In the genomic region with DNA sequence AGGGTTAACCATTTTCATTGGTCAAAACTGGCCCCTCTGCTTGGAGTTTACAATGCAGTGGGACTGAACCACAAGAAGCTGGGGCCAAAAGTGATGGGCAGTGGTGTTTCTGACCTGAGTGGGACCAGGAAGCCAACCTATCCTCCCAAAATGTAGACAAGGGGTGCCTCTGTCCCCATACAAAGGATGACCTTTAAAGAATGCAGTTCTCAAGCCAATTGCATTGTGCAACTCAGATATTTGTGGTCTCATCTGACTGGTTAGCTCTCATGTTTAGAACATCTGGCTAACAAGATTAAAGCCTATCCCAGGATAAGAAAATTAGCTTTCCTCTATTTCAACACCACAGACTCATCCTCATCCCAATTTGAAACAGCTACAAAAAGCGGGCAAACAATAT, we compare ENCODE assay signal across 19 cellular contexts. TPM values are rescaled to one million over a fixed set of nuclear protein-coding genes. Genes with fewer than 3 reads are reported as not detected.
DNase-seq lines count a peak whose midpoint lies in the region; ATAC-seq lines count a peak whose summit lies in the region.
"Had no signal": no experiment of that assay in that cellular context is flagged by ENCODE, and none has a peak within 500 bp of the region (broad histone marks: within the 10 kb centered on the region; RNA-seq: fewer than 3 reads in every experiment).

No MANE protein-coding gene starts in this region.

- H2BK120ac ChIP-seq in mesendoderm (ENCODE audit: low read depth, low read length): no peak overlapping the region

- H3K9ac ChIP-seq in mesendoderm (ENCODE audit: low read length): no peak overlapping the region
- H3K9ac ChIP-seq: BLaER1 had no signal

- H3K18ac ChIP-seq in mesendoderm (ENCODE audit: low read length): no peak overlapping the region

- H3K4me1 ChIP-seq in mesendoderm (ENCODE audit: control insufficient read depth, low read depth, low read length): peaks cover 11% of the 10 kb centered on the region
- H3K4me1 ChIP-seq in aorta (ENCODE audit: control insufficient read depth in 1 of 2, insufficient read depth in 2 of 2, low read length in 2 of 2): no peaks in the 10 kb centered on the region
- H3K4me1 ChIP-seq: BLaER1, SJSA1 had no signal

- H3K36me3 ChIP-seq in mesendoderm (ENCODE audit: control insufficient read depth, insufficient read depth, low read length) (no peaks in the 10 kb centered on the region), aorta (ENCODE audit: control insufficient read depth in 1 of 2, insufficient read depth in 2 of 2, low read length in 1 of 2) (no peaks in the 10 kb centered on the region)
- H3K36me3 ChIP-seq: BLaER1, SJSA1 had no signal

- H3K27ac ChIP-seq in adipose tissue (ENCODE audit: low read depth, low read length) (peak overlapping the region; percentile 34), mesendoderm (ENCODE audit: low read depth, low read length) (no peak overlapping the region), aorta (ENCODE audit: low read depth in 1 of 2, low read length in 2 of 2) (no peak overlapping the region)
- H3K27ac ChIP-seq: BLaER1, SJSA1 had no signal

- DNase-seq in foreskin melanocyte: peak; percentile 81
- peak; percentile 25 for DNase-seq in mesendoderm
- DNase-seq in aorta: no peak
- DNase-seq in GOT3 (lab: John Stamatoyannopoulos, UW): no peak
- no peak for DNase-seq in Kasumi-1 (lab: John Stamatoyannopoulos, UW)
- DNase-seq in HK-2 (ENCODE audit: unreplicated experiment): no peak
- DNase-seq: activated effector memory CD4-positive, alpha-beta T cell treated with Interleukin-2 at 50 U/mL for 16 hours; amniotic stem cell; GDM1; NCI-H2081 treated with DMSO at 0.1 percent for 48 hours; NCI-H526 treated with DMSO at 0.1 percent for 48 hours; PC-3; retina; stimulated activated CD4-positive, alpha-beta T cell treated with anti-CD3 and anti-CD28 coated beads, Interleukin-2, amount 100 ng/mL, for 48 hours; T-helper 9 cell had no signal

- H2BK15ac ChIP-seq in mesendoderm (replicated peaks; ENCODE audit: low read depth): no peak overlapping the region

- H3K4me3 ChIP-seq in mesendoderm (ENCODE audit: low read length): no peak overlapping the region
- H3K4me3 ChIP-seq in aorta (ENCODE audit: low read length in 2 of 2): no peak overlapping the region
- H3K4me3 ChIP-seq: BLaER1, SJSA1 had no signal

- no peaks in the 10 kb centered on the region for H3K9me3 ChIP-seq in aorta (ENCODE audit: control insufficient read depth, low read length)
- H3K9me3 ChIP-seq: BLaER1, SJSA1 had no signal

- H4K8ac ChIP-seq in mesendoderm (ENCODE audit: low read depth, low read length): no peak overlapping the region

- no peaks in the 10 kb centered on the region for H3K27me3 ChIP-seq in mesendoderm (ENCODE audit: insufficient read depth, low read length, poor library complexity)
- H3K27me3 ChIP-seq in aorta (ENCODE audit: control insufficient read depth in 1 of 2, insufficient read depth in 2 of 2, low read length in 1 of 2): no peaks in the 10 kb centered on the region
- H3K27me3 ChIP-seq: BLaER1 had no signal

- H3K4me2 ChIP-seq in mesendoderm (ENCODE audit: low read length): no peak overlapping the region
- H3K4me2 ChIP-seq: BLaER1 had no signal

- H2AK5ac ChIP-seq in mesendoderm (ENCODE audit: low read length): no peak overlapping the region

- H3K23ac ChIP-seq in mesendoderm (ENCODE audit: low read length): no peak overlapping the region

- intact Hi-C loops in aorta (cut with DNase I): no loop called here

- peaks cover 12% of the 10 kb centered on the region for H3K79me1 ChIP-seq in mesendoderm (ENCODE audit: low read length)

- no peak overlapping the region for H4K5ac ChIP-seq in mesendoderm (ENCODE audit: low read length)

- 55 to 79% (median 57%) methylated on average over 1 of the region's 1 CpG for WGBS in adipose tissue, 3 donors
- WGBS in mesendoderm (ENCODE audit: extremely low coverage, insufficient coverage, low lambda C conversion rate): no CpG with 5 or more reads among the region's 1 CpG
- WGBS in aorta, 2 donors: 98% methylated on average over 1 of the region's 1 CpG

- no peak overlapping the region for H2BK5ac ChIP-seq in mesendoderm (ENCODE audit: low read length)

- peaks cover 2% of the 10 kb centered on the region for H3K79me2 ChIP-seq in mesendoderm (ENCODE audit: control insufficient read depth, insufficient read depth, low read length)

- no peak overlapping the region for H3K56ac ChIP-seq in mesendoderm (ENCODE audit: low read length)

- ATAC-seq in aorta (ENCODE audit: low FRiP score): peak; percentile 77
- ATAC-seq: activated CD4-positive, CD25-positive, alpha-beta regulatory T cell treated with anti-CD3 and anti-CD28 coated beads, Interleukin-2, amount 50 U/mL, for 24 hours; PC-3 had no signal

- no peak overlapping the region for H3K4ac ChIP-seq in mesendoderm (ENCODE audit: low read depth, low read length)

RNA-seq across cellular contexts. Expression of a gene that starts 26.8 kb away (rescaled TPM):
- polyA plus RNA-seq in adipose tissue (10 to 100 TPM in 2 of 3 donors, 1 to 10 TPM in 1; 3.4 to 22.4 (median 13.9) TPM), aorta (10 to 100 TPM in 1 of 2 donors, 1 to 10 TPM in 1; 1.8 to 10.9 TPM)
- 8.9 TPM for polyA plus RNA-seq in mesendoderm (2013, experiment 1 of 2)
- 9.3 TPM for polyA plus RNA-seq in mesendoderm (2013, experiment 2 of 2)
- total RNA-seq in aorta: 10 to 100 TPM; 38.8 to 86.9 TPM
- total RNA-seq: PC-3, SJSA1 had no signal

Comparison
In these comparisons a context has a peak if more than half of its experiments do, and no peak if none do; other contexts are left out.
1. DNase-seq: peak in foreskin melanocyte (single experiment) and mesendoderm (single experiment); none in aorta (0 of 2), GOT3 (single experiment), Kasumi-1 (0 of 2) and HK-2 (single experiment).